ENCODE assay signal across 9 cellular contexts in the genomic region with DNA sequence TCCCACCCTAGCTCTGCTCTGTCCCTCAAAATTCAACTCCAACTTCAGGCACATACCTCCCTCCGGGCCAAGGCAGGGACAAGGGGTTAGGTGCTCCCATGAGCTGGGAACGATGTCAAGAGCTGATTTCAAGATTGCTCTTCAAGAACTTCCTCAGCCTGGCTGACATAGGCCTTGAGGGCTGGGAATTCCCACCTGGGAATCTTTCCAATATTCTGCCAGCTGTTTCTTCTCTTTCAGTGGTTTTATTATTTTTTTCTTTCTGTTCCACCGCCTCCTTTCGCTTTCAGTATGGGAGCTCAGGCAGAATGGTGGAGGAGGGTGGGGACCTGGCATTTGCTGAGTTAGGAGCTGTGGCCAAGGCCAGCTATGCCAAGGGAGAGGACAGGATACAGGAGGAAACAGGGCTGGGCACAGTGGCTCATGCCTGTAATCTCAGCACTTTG. TPM values are rescaled to one million over a fixed set of nuclear protein-coding genes. Genes with fewer than 3 reads are reported as not detected.
A peak's percentile ranks its signal among the peaks of the same experiment; 100 is the strongest.
DNase-seq lines count a peak whose midpoint lies in the region; ATAC-seq and TF ChIP-seq lines count a peak whose summit lies in the region.
"Had no signal": no experiment of that assay in that cellular context is flagged by ENCODE, and none has a peak within 500 bp of the region (broad histone marks: within the 10 kb centered on the region; RNA-seq: fewer than 3 reads in every experiment).

No MANE protein-coding gene starts in this region.

- no TSS peak for BruUV-seq in Panc1 (replicated peaks; lab: Mats Ljungman, UMichigan)

- H4K91ac ChIP-seq in trophoblast cell (ENCODE audit: low read depth, low read length), result no peak overlapping the region

- CTCF ChIA-PET in Panc1 (lab: Charles Lee), result interaction anchor here (0.5 kb wide), 1 partner anchor 82 kb away, joined by 3 read pairs; no protein-coding TSS in a partner anchor
- CTCF ChIA-PET in activated CD4-positive, alpha-beta memory T cell treated with anti-CD3 and anti-CD28 coated beads for 36 hours (lab: Charles Lee), result interaction anchor here (0.7 to 1.3 kb wide), 4 partner anchors 12 to 139 kb away, joined by 3 to 11 read pairs (median 4); no protein-coding TSS in a partner anchor

- H2AK5ac ChIP-seq in trophoblast cell (ENCODE audit: low read length), result no peak overlapping the region

- no peaks in the 10 kb centered on the region for H3K79me2 ChIP-seq in trophoblast cell (ENCODE audit: control insufficient read depth, insufficient read depth, low read length, poor library complexity)

- no peak overlapping the region for H4K8ac ChIP-seq in trophoblast cell (ENCODE audit: low read depth, low read length)

- no peak overlapping the region for H2BK5ac ChIP-seq in trophoblast cell (ENCODE audit: low read depth, low read length, poor library complexity)

- H3K23ac ChIP-seq in trophoblast cell (ENCODE audit: low read length), result no peak overlapping the region

- H3K79me1 ChIP-seq in trophoblast cell (ENCODE audit: low read length), result no peaks in the 10 kb centered on the region

- H3K36me3 ChIP-seq in Panc1 (ENCODE audit: control insufficient read depth, insufficient read depth, low read length) (no peaks in the 10 kb centered on the region), trophoblast cell (ENCODE audit: control insufficient read depth in 1 of 2, insufficient read depth in 2 of 2, low read length in 2 of 2) (no peaks in the 10 kb centered on the region)

- H3K9me3 Mint-ChIP-seq in activated CD4-positive, alpha-beta memory T cell treated with anti-CD3 and anti-CD28 coated beads for 36 hours, result no peaks in the 10 kb centered on the region
- no peaks in the 10 kb centered on the region for H3K9me3 Mint-ChIP-seq in type B pancreatic cell

- H3K27me3 Mint-ChIP-seq in activated CD4-positive, alpha-beta memory T cell treated with anti-CD3 and anti-CD28 coated beads for 36 hours, result no peaks in the 10 kb centered on the region
- H3K27me3 Mint-ChIP-seq in type B pancreatic cell, result peaks cover 3% of the 10 kb centered on the region

- H4K12ac ChIP-seq in trophoblast cell (ENCODE audit: low read depth, low read length), result no peak overlapping the region

- H3K27me3 ChIP-seq in Panc1 (ENCODE audit: control insufficient read depth, insufficient read depth, low read length) (no peaks in the 10 kb centered on the region), trophoblast cell (ENCODE audit: insufficient read depth, low read length) (no peaks in the 10 kb centered on the region)

- H3K36me3 Mint-ChIP-seq in activated CD4-positive, alpha-beta memory T cell treated with anti-CD3 and anti-CD28 coated beads for 36 hours, result no peaks in the 10 kb centered on the region
- H3K36me3 Mint-ChIP-seq in type B pancreatic cell, result no peaks in the 10 kb centered on the region

- no peak overlapping the region for H3K4ac ChIP-seq in trophoblast cell (ENCODE audit: low read depth, low read length)

- no peak overlapping the region for H3K4me2 ChIP-seq in trophoblast cell (ENCODE audit: low read length)
- H3K4me2 ChIP-seq: KMS-11 had no signal

- peaks cover 9% of the 10 kb centered on the region for H3K4me1 ChIP-seq in Panc1 (ENCODE audit: control insufficient read depth, insufficient read depth, low read length)
- H3K4me1 ChIP-seq in trophoblast cell (ENCODE audit: control insufficient read depth in 1 of 2, insufficient read depth in 2 of 2, low read length in 2 of 2), result no peaks in the 10 kb centered on the region

- ATAC-seq in Panc1, result peak; percentile 56
- ATAC-seq in HG03442 (IDR thresholded peaks at IDR 0.05; ENCODE audit: unreplicated experiment), result no peak

- H3K27ac ChIP-seq in Panc1 (ENCODE audit: low read length) (no peak overlapping the region), trophoblast cell (ENCODE audit: low read depth, low read length) (no peak overlapping the region)
- H3K27ac ChIP-seq: KMS-11 had no signal

- H3K4me3 ChIP-seq in Panc1 (ENCODE audit: low read depth in 2 of 2, low read length in 2 of 2) (no peak overlapping the region), trophoblast cell (ENCODE audit: low read depth, low read length) (no peak overlapping the region)

- H3K18ac ChIP-seq in trophoblast cell (ENCODE audit: low read length), result no peak overlapping the region

- peak; percentile 89 for DNase-seq in Caki2 (ENCODE audit: low read depth)
- no peak for DNase-seq in Panc1 (ENCODE audit: low read depth, low spot score)
- peak; percentile 63 for DNase-seq in fibroblast of the conjunctiva (ENCODE audit: low read depth)
- no peak for DNase-seq in trophoblast cell
- no peak for DNase-seq in activated CD4-positive, alpha-beta memory T cell treated with anti-CD3 and anti-CD28 coated beads for 36 hours
- no peak for DNase-seq in activated CD8-positive, alpha-beta memory T cell treated with anti-CD3 and anti-CD28 coated beads for 24 hours
- DNase-seq in type B pancreatic cell (ENCODE audit: extremely low spot score, unreplicated experiment), result no peak

- TF ChIP-seq CTCF in Panc1 (IDR thresholded peaks at IDR 0.05), result no peak
- no peak for TF ChIP-seq CTCF in type B pancreatic cell (conservative IDR thresholded peaks at IDR 0.05)

- intact Hi-C loops in Panc1 (cut with micrococcal nuclease; ENCODE audit: unreplicated experiment), result no loop called here
- intact Hi-C loops in activated CD4-positive, alpha-beta memory T cell treated with anti-CD3 and anti-CD28 coated beads for 36 hours (cut with micrococcal nuclease), result no loop called here

- H2BK12ac ChIP-seq in trophoblast cell (ENCODE audit: low read length), result no peak overlapping the region

- POLR2A ChIA-PET in Panc1 (lab: Charles Lee), result interaction anchor here (0.5 kb wide), 1 partner anchor 14 kb away, joined by 3 read pairs; no protein-coding TSS in a partner anchor
- POLR2A ChIA-PET in activated CD4-positive, alpha-beta memory T cell treated with anti-CD3 and anti-CD28 coated beads for 36 hours (lab: Charles Lee), result no interaction called here

- no peaks in the 10 kb centered on the region for H3K9me3 ChIP-seq in Panc1 (ENCODE audit: control insufficient read depth, insufficient read depth, low read depth, low read length)
- H3K9me3 ChIP-seq in trophoblast cell (ENCODE audit: insufficient read depth, low read depth, low read length), result no peaks in the 10 kb centered on the region

- in situ Hi-C loops in Caki2 (cut with HindIII; ENCODE audit: low pct_unique_long_range_greater_than_20kb, low sequenced_read_pairs), result no loop called here
- in situ Hi-C loops in Panc1 (cut with HindIII; ENCODE audit: low pct_unique_long_range_greater_than_20kb, low sequenced_read_pairs), result no loop called here

- peaks cover 11% of the 10 kb centered on the region for H3K4me1 Mint-ChIP-seq in activated CD4-positive, alpha-beta memory T cell treated with anti-CD3 and anti-CD28 coated beads for 36 hours (ENCODE audit: low read depth)
- peaks cover 30% of the 10 kb centered on the region for H3K4me1 Mint-ChIP-seq in type B pancreatic cell (ENCODE audit: unreplicated experiment)

- no peak overlapping the region for H3K9ac ChIP-seq in trophoblast cell (ENCODE audit: low read length)
- H3K9ac ChIP-seq: KMS-11 had no signal

- H3K27ac Mint-ChIP-seq in activated CD4-positive, alpha-beta memory T cell treated with anti-CD3 and anti-CD28 coated beads for 36 hours, result no peak overlapping the region
- no peak overlapping the region for H3K27ac Mint-ChIP-seq in type B pancreatic cell

- no peak overlapping the region for H3K14ac ChIP-seq in trophoblast cell (ENCODE audit: low read length)

- H2AFZ ChIP-seq in trophoblast cell (ENCODE audit: insufficient read depth, low read length, poor library complexity), result peak overlapping the region; percentile 21

- no CpG with 5 or more reads among the region's 4 CpGs for WGBS in trophoblast cell (ENCODE audit: extremely low coverage, insufficient coverage, insufficient read length)

- H3K4me3 Mint-ChIP-seq in activated CD4-positive, alpha-beta memory T cell treated with anti-CD3 and anti-CD28 coated beads for 36 hours, result no peak overlapping the region
- H3K4me3 Mint-ChIP-seq in type B pancreatic cell, result no peak overlapping the region

- H2BK120ac ChIP-seq in trophoblast cell (ENCODE audit: insufficient read depth, low read length, poor library complexity), result no peak overlapping the region

RNA-seq across cellular contexts. Expression of a gene that starts 33.7 kb away (rescaled TPM):
- 239 and 247 TPM in 2 replicates for total RNA-seq in Caki2 (2014; rRNA removed; shearing (Covaris generic); ENCODE audit: low replicate concordance)
- total RNA-seq in Panc1 (2021; ENCODE audit: unreplicated experiment) (356 TPM), type B pancreatic cell (ENCODE audit: low replicate concordance) (361 and 455 TPM in 2 replicates)
- polyA plus RNA-seq in Panc1 (2012; ENCODE audit: insufficient read length), result 270 TPM
- polyA plus RNA-seq in trophoblast cell (2013), result 254 and 259 TPM in 2 replicates
- 100 to 1,000 TPM; 390 to 392 TPM for total RNA-seq in activated CD4-positive, alpha-beta memory T cell treated with anti-CD3 and anti-CD28 coated beads for 36 hours

RNA-seq across cellular contexts. Expression of a gene that starts 50.7 kb away (rescaled TPM):
- total RNA-seq in Caki2 (2014; rRNA removed; shearing (Covaris generic); ENCODE audit: low replicate concordance), result 217 and 218 TPM in 2 replicates
- 46.2 TPM for total RNA-seq in Panc1 (2021; ENCODE audit: unreplicated experiment)
- 52.2 TPM for polyA plus RNA-seq in Panc1 (2012; ENCODE audit: insufficient read length)
- 171 and 186 TPM in 2 replicates for polyA plus RNA-seq in trophoblast cell (2013)
- total RNA-seq in activated CD4-positive, alpha-beta memory T cell treated with anti-CD3 and anti-CD28 coated beads for 36 hours, result 10 to 100 TPM; 64.2 to 66.7 TPM
- 76.3 and 185 TPM in 2 replicates for total RNA-seq in type B pancreatic cell (ENCODE audit: low replicate concordance)

Comparison
In these comparisons a context has a peak if more than half of its experiments do, and no peak if none do; other contexts are left out.
1. DNase-seq: peak in Caki2 (single experiment) and fibroblast of the conjunctiva (single experiment); none in Panc1 (single experiment), trophoblast cell (0 of 2), activated CD4-positive, alpha-beta memory T cell treated with anti-CD3 and anti-CD28 coated beads for 36 hours (single experiment), activated CD8-positive, alpha-beta memory T cell treated with anti-CD3 and anti-CD28 coated beads for 24 hours (single experiment) and type B pancreatic cell (single experiment).